Comparison of ENCODE assay signal across 15 cellular contexts in the genomic region with DNA sequence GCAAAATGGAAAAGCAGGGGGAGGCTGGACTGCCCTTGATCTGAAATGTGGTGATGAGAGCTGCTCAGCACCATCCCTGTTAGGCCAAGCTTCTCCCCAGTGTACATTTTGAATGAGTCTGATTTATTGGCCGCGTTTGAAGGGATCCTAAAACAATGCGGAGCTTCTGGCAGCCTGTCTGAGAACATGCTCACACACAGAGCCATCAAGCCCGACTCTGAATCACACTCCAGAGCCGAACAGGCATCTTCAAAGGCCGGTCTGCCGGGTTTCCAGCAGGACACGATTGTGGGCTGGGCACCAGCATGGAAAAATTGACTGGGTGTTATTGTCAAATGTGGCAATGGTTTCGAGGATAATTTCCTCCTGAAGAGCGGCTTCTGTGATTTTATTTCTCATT.
"Had no signal": no experiment of that assay in that cellular context is flagged by ENCODE, and none has a peak within 500 bp of the region (broad histone marks: within the 10 kb centered on the region; RNA-seq: fewer than 3 reads in every experiment).

No MANE protein-coding gene starts in this region.

- H3K36me3 ChIP-seq: adrenal gland, gastrocnemius medialis, heart right ventricle, left ventricle myocardium inferior, neural progenitor cell had no signal

- H3K9me3 ChIP-seq: adrenal gland, gastrocnemius medialis had no signal

- H3K9ac ChIP-seq: neural progenitor cell, parathyroid adenoma had no signal

- ATAC-seq: activated T-helper 17 cell treated with anti-CD3 and anti-CD28 coated beads, Interleukin-2, amount 50 U/mL, for 72 hours; gastrocnemius medialis; heart right ventricle; SK-N-SH treated with all-trans-retinoic acid at 6 μM for 48 hours; stimulated activated memory B cell treated with anti-CD40 and anti-IgM and Interleukin-4, amounts not matched to agents 10 μg/mL and 1 μg/mL and 100 μg/mL, for 72 hours; WTC11 had no signal

- H3K4me3 ChIP-seq: adrenal gland, coronary artery, gastrocnemius medialis, heart right ventricle, left ventricle myocardium inferior, neural progenitor cell had no signal

- H3K4me1 ChIP-seq: adrenal gland, gastrocnemius medialis, heart right ventricle, left ventricle myocardium inferior, parathyroid adenoma had no signal

- H3K27ac ChIP-seq: adrenal gland, coronary artery, gastrocnemius medialis, heart right ventricle, left ventricle myocardium inferior, neural progenitor cell, parathyroid adenoma had no signal

- DNase-seq: activated CD4-positive, alpha-beta T cell treated with anti-CD3 and anti-CD28 coated beads, Interleukin-2, amount 10 ng/mL, durations not matched to agents 24 days and 14 days; activated naive CD4-positive, alpha-beta T cell treated with anti-CD3 and anti-CD28 coated beads, Interleukin-2, amount 10 ng/mL, durations not matched to agents 7 days and 5 days; adrenal gland; effector memory CD4-positive, alpha-beta T cell; gastrocnemius medialis; heart right ventricle; kidney; left ventricle myocardium inferior had no signal
